ENCODE assay signal across 8 cellular contexts in genomic region chr14:68627868-68628604, GRCh38.
DNase-seq lines count a peak whose midpoint lies in the region.

No MANE protein-coding gene starts in this region.

- H3K4me3 ChIP-seq in iPS-18c (ENCODE audit: insufficient read depth, low read depth, low read length), result peak overlapping the region; percentile 41

- peaks cover 11% of the 10 kb centered on the region for H3K4me1 Mint-ChIP-seq in activated naive CD8-positive, alpha-beta T cell treated with anti-CD3 and anti-CD28 coated beads for 36 hours

- DNase-seq in NCI-H2227 (lab: John Stamatoyannopoulos, UW; ENCODE audit: unreplicated experiment) (peak; percentile 36), NCI-H2227 treated with DMSO at 0.1 percent for 48 hours (lab: John Stamatoyannopoulos, UW) (no peak), UCSD-AML1 (lab: John Stamatoyannopoulos, UW; ENCODE audit: unreplicated experiment) (no peak), NCI-H1105 treated with DMSO at 0.1 percent for 48 hours (lab: John Stamatoyannopoulos, UW) (no peak), glomerular visceral epithelial cell (ENCODE audit: extremely low spot score) (no peak)
- peak; percentile 48 for DNase-seq in activated naive CD8-positive, alpha-beta T cell treated with anti-CD3 and anti-CD28 coated beads for 36 hours
- peak; percentile 65 for DNase-seq in stimulated activated CD4-positive, alpha-beta T cell treated with anti-CD3 and anti-CD28 coated beads, Interleukin-12 subunit alpha, Interleukin-12 subunit beta, amount 100 ng/mL, for 4 hours

- peak overlapping the region; percentile 61 for H3K4me3 Mint-ChIP-seq in activated naive CD8-positive, alpha-beta T cell treated with anti-CD3 and anti-CD28 coated beads for 36 hours

- no peaks in the 10 kb centered on the region for H3K27me3 Mint-ChIP-seq in activated naive CD8-positive, alpha-beta T cell treated with anti-CD3 and anti-CD28 coated beads for 36 hours

- H3K9me3 ChIP-seq in iPS-18c (ENCODE audit: control insufficient read depth, insufficient read depth, low read length), result no peaks in the 10 kb centered on the region

- no peak overlapping the region for H3K27ac Mint-ChIP-seq in activated naive CD8-positive, alpha-beta T cell treated with anti-CD3 and anti-CD28 coated beads for 36 hours

- no peaks in the 10 kb centered on the region for H3K36me3 Mint-ChIP-seq in activated naive CD8-positive, alpha-beta T cell treated with anti-CD3 and anti-CD28 coated beads for 36 hours

- no peaks in the 10 kb centered on the region for H3K9me3 Mint-ChIP-seq in activated naive CD8-positive, alpha-beta T cell treated with anti-CD3 and anti-CD28 coated beads for 36 hours

Comparison
In these comparisons a context has a peak if more than half of its experiments do, and no peak if none do; other contexts are left out.
1. DNase-seq: peak in NCI-H2227 (single experiment), activated naive CD8-positive, alpha-beta T cell treated with anti-CD3 and anti-CD28 coated beads for 36 hours (single experiment) and stimulated activated CD4-positive, alpha-beta T cell treated with anti-CD3 and anti-CD28 coated beads, Interleukin-12 subunit alpha, Interleukin-12 subunit beta, amount 100 ng/mL, for 4 hours (single experiment); none in NCI-H2227 treated with DMSO at 0.1 percent for 48 hours (single experiment), UCSD-AML1 (single experiment), NCI-H1105 treated with DMSO at 0.1 percent for 48 hours (single experiment) and glomerular visceral epithelial cell (single experiment).